27 cellular contexts compared by ENCODE assay signal in the genomic region with DNA sequence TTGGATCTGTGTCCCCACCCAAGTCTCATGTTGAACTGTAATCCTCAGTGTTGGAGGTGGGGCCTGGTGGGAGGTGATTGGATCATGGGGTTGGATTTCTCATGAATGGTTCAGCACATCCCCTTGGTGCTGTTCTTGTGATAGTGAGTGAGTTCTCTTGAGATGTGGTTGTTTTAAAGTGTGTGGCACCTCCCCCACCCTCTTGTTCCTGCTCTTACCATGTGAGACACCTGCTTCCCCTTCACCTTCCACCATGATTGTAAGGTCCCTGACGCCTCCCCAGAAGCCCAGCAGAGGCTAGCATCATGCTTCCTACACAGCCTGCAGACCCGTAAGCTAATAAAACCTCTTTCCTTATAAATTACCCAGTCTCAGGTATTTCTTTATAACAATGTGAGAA. TPM values are rescaled to one million over a fixed set of nuclear protein-coding genes. Genes with fewer than 3 reads are reported as not detected.
"Had no signal": no experiment of that assay in that cellular context is flagged by ENCODE, and none has a peak within 500 bp of the region (broad histone marks: within the 10 kb centered on the region; RNA-seq: fewer than 3 reads in every experiment).

No MANE protein-coding gene starts in this region.

- H3K27ac Mint-ChIP-seq: immature natural killer cell; mesothelial cell of epicardium; naive B cell; natural killer cell treated with Interleukin-12 subunit alpha and Interleukin-12 subunit beta and Interleukin-15 and Interleukin-18, amount 100 ng/mL, for 72 hours; progenitor cell of endocrine pancreas; stimulated activated naive B cell treated with anti-CD40 and anti-IgM and Interleukin-4, amounts not matched to agents 10 μg/mL and 1 μg/mL and 100 μg/mL, for 72 hours had no signal

- H3K36me3 ChIP-seq: left lung, lower lobe of right lung, ovary, right atrium auricular region, right lobe of liver, stomach, thoracic aorta, tibial artery, upper lobe of right lung had no signal

- H3K4me1 Mint-ChIP-seq: immature natural killer cell; mesothelial cell of epicardium; naive B cell; stimulated activated naive B cell treated with anti-CD40 and anti-IgM and Interleukin-4, amounts not matched to agents 10 μg/mL and 1 μg/mL and 100 μg/mL, for 72 hours had no signal

- H3K36me3 Mint-ChIP-seq: mesothelial cell of epicardium; naive B cell; stimulated activated naive B cell treated with anti-CD40 and anti-IgM and Interleukin-4, amounts not matched to agents 10 μg/mL and 1 μg/mL and 100 μg/mL, for 72 hours had no signal

- H3K9me3 ChIP-seq: ovary, right atrium auricular region, right lobe of liver, thoracic aorta, tibial artery had no signal

- H3K4me3 ChIP-seq: left lung, lower lobe of right lung, ovary, right atrium auricular region, right lobe of liver, smooth muscle cell, stomach, thoracic aorta, tibial artery, upper lobe of right lung had no signal

- H3K4me1 ChIP-seq: left lung, lower lobe of right lung, right atrium auricular region, right lobe of liver, tibial artery, upper lobe of right lung had no signal

- H3K4me3 Mint-ChIP-seq: immature natural killer cell; mesothelial cell of epicardium; natural killer cell treated with Interleukin-12 subunit alpha and Interleukin-12 subunit beta and Interleukin-15 and Interleukin-18, amount 100 ng/mL, for 72 hours; stimulated activated naive B cell treated with anti-CD40 and anti-IgM and Interleukin-4, amounts not matched to agents 10 μg/mL and 1 μg/mL and 100 μg/mL, for 72 hours had no signal

- H3K27ac ChIP-seq: left lung, lower lobe of right lung, ovary, right atrium auricular region, right lobe of liver, stomach, thoracic aorta, tibial artery, upper lobe of right lung had no signal

- H3K4me2 ChIP-seq: smooth muscle cell had no signal

- H3K27me3 Mint-ChIP-seq: progenitor cell of endocrine pancreas had no signal

- DNase-seq: hypothalamus; immature natural killer cell; kidney; left colon; left lung; lower lobe of right lung; mammary epithelial cell; mesendoderm; naive B cell; ovary; right lobe of liver; stimulated activated CD4-positive, alpha-beta T cell treated with anti-CD3 and anti-CD28 coated beads, Interleukin-12 subunit alpha, Interleukin-12 subunit beta, amount 100 ng/mL, for 4 hours; stimulated activated CD4-positive, alpha-beta T cell treated with anti-CD3 and anti-CD28 coated beads, Interleukin-15, amount 100 ng/mL, for 24 hours; stimulated activated CD4-positive, alpha-beta T cell treated with anti-CD3 and anti-CD28 coated beads, Interleukin-2, amount 100 ng/mL, for 24 hours; stimulated activated CD4-positive, alpha-beta T cell treated with anti-CD3 and anti-CD28 coated beads, Interleukin-4, amount 100 ng/mL, for 1 hour; stimulated activated naive B cell treated with anti-CD40 and anti-IgM and Interleukin-4, amounts not matched to agents 10 μg/mL and 1 μg/mL and 100 μg/mL, for 72 hours; stimulated activated naive CD8-positive, alpha-beta T cell treated with anti-CD3 and anti-CD28 coated beads, Interleukin-15, Interleukin-2, amounts not matched to agents 100 U/mL and 50 U/mL, for 24 hours; stomach; tibial artery; trophoblast cell; upper lobe of right lung had no signal

- H3K27me3 ChIP-seq: left lung, ovary, right atrium auricular region, right lobe of liver, stomach, tibial artery, upper lobe of right lung had no signal

RNA-seq across cellular contexts. Expression of a gene that starts 55.8 kb away (rescaled TPM):
- polyA plus RNA-seq: immature natural killer cell had no signal
